Comparison of ENCODE assay signal across 13 cellular contexts in genomic region chr19:11331502-11331901, GRCh38. TPM values are rescaled to one million over a fixed set of nuclear protein-coding genes. Genes with fewer than 3 reads are reported as not detected.
DNase-seq lines count a peak whose midpoint lies in the region; ATAC-seq and TF ChIP-seq lines count a peak whose summit lies in the region.
"Had no signal": no experiment of that assay in that cellular context is flagged by ENCODE, and none has a peak within 500 bp of the region (broad histone marks: within the 10 kb centered on the region; RNA-seq: fewer than 3 reads in every experiment).

No MANE protein-coding gene starts in this region.

- peak overlapping the region; percentile 27 for H3K4me3 Mint-ChIP-seq in endothelial cell (ENCODE audit: unreplicated experiment)
- H3K4me3 Mint-ChIP-seq in T-cell = no peak overlapping the region
- H3K4me3 Mint-ChIP-seq: CD4-positive, alpha-beta T cell; GM23338; IgD-negative memory B cell had no signal

- CTCF ChIA-PET in T-cell (lab: Charles Lee) = no interaction called here

- H3K36me3 Mint-ChIP-seq in endothelial cell (ENCODE audit: low read depth, unreplicated experiment) = peaks cover 30% of the 10 kb centered on the region
- H3K36me3 Mint-ChIP-seq in T-cell = peaks cover 38% of the 10 kb centered on the region

- H3K27me3 Mint-ChIP-seq in endothelial cell (ENCODE audit: unreplicated experiment) (peaks cover 2% of the 10 kb centered on the region), T-cell (no peaks in the 10 kb centered on the region)
- H3K27me3 Mint-ChIP-seq: CD4-positive, alpha-beta T cell; IgD-negative memory B cell had no signal

- DNase-seq in HCEC 1CT = peak; percentile 9
- DNase-seq in NCI-H2029 treated with DMSO at 0.1 percent for 48 hours (lab: John Stamatoyannopoulos, UW) = peak; percentile 28
- no peak for DNase-seq in endothelial cell (ENCODE audit: low spot score)
- DNase-seq in T-cell = no peak
- DNase-seq in kidney tubule cell (ENCODE audit: low spot score) = no peak
- DNase-seq in MG63 = no peak
- DNase-seq: ACHN; BE2C; Caco-2; CD4-positive, alpha-beta T cell had no signal

- no peak for TF ChIP-seq CTCF in endothelial cell (IDR thresholded peaks at IDR 0.05; ENCODE audit: unreplicated experiment)

- H3K27ac Mint-ChIP-seq in endothelial cell (ENCODE audit: unreplicated experiment) (peak overlapping the region; percentile 31), T-cell (no peak overlapping the region)
- H3K27ac Mint-ChIP-seq: CD4-positive, alpha-beta T cell; GM23338; IgD-negative memory B cell had no signal

- no peaks in the 10 kb centered on the region for H3K9me3 ChIP-seq in MG63
- H3K9me3 ChIP-seq: BE2C, Caco-2 had no signal

- POLR2A ChIA-PET in T-cell (lab: Charles Lee) = no interaction called here

- peaks cover 4% of the 10 kb centered on the region; the same call in 1 of the 2 replicates for H3K36me3 ChIP-seq in MG63

- H3K9me3 Mint-ChIP-seq in endothelial cell (ENCODE audit: unreplicated experiment) (no peaks in the 10 kb centered on the region), T-cell (no peaks in the 10 kb centered on the region)
- H3K9me3 Mint-ChIP-seq: CD4-positive, alpha-beta T cell; GM23338; IgD-negative memory B cell had no signal

- no peak overlapping the region for H3K4me3 ChIP-seq in MG63
- H3K4me3 ChIP-seq: GM23338 had no signal

- ATAC-seq in T-cell (replicated peaks in 1 of 4) = no peak
- ATAC-seq: GM23338, HCT116 had no signal

- H3K4me1 Mint-ChIP-seq in endothelial cell (ENCODE audit: unreplicated experiment) (no peaks in the 10 kb centered on the region), T-cell (no peaks in the 10 kb centered on the region)
- H3K4me1 Mint-ChIP-seq: GM23338 had no signal

- H3K27me3 ChIP-seq in MG63 = no peaks in the 10 kb centered on the region; the same call in 1 of the 2 replicates
- H3K27me3 ChIP-seq: BE2C had no signal

RNA-seq across cellular contexts. Expression of gene RAB3D, which starts 8.0 kb away (rescaled TPM):
- 76.0 TPM for total RNA-seq in endothelial cell (ENCODE audit: unreplicated experiment)
- 1 to 10 TPM; 4.7 to 9.5 (median 8.8) TPM for total RNA-seq in T-cell
- total RNA-seq in MG63 (2014; rRNA removed; shearing (Covaris generic); ENCODE audit: low replicate concordance) = 2.3 and 3.1 TPM in 2 replicates

RNA-seq across cellular contexts. Expression of gene TMEM205, which starts 14.6 kb away (rescaled TPM):
- total RNA-seq in endothelial cell (ENCODE audit: unreplicated experiment) = 68.9 TPM
- 10 to 100 TPM; 15.6 to 32.9 (median 27.0) TPM for total RNA-seq in T-cell
- 139 and 195 TPM in 2 replicates for total RNA-seq in MG63 (2014; rRNA removed; shearing (Covaris generic); ENCODE audit: low replicate concordance)

RNA-seq across cellular contexts. Expression of gene CCDC159, which starts 14.8 kb away (rescaled TPM):
- 22.3 TPM for total RNA-seq in endothelial cell (ENCODE audit: unreplicated experiment)
- total RNA-seq in T-cell = 10 to 100 TPM; 59.7 to 81.8 (median 69.6) TPM
- total RNA-seq in MG63 (2014; rRNA removed; shearing (Covaris generic); ENCODE audit: low replicate concordance) = 5.4 and 9.0 TPM in 2 replicates

RNA-seq across cellular contexts. Expression of gene PLPPR2, which starts 23.7 kb away (rescaled TPM):
- total RNA-seq in endothelial cell (ENCODE audit: unreplicated experiment) (13.7 TPM), T-cell (10 to 100 TPM in 3 of 5 donors, 1 to 10 TPM in 2; 8.6 to 16.2 (median 10.7) TPM)
- 3.9 and 12.3 TPM in 2 replicates for total RNA-seq in MG63 (2014; rRNA removed; shearing (Covaris generic); ENCODE audit: low replicate concordance)

RNA-seq across cellular contexts. Expression of gene TSPAN16, which starts 35.5 kb away (rescaled TPM):
- not detected for total RNA-seq in endothelial cell (ENCODE audit: unreplicated experiment)
- not detected for total RNA-seq in T-cell
- 1.0 TPM in 1 of 2 replicates, not detected in the other for total RNA-seq in MG63 (2014; rRNA removed; shearing (Covaris generic); ENCODE audit: low replicate concordance)
- total RNA-seq: Caco-2; CD4-positive, alpha-beta T cell; GM23338 had no signal

Comparison
In these comparisons a context has a peak if more than half of its experiments do, and no peak if none do; other contexts are left out.
1. DNase-seq: peak in HCEC 1CT (single experiment) and NCI-H2029 treated with DMSO at 0.1 percent for 48 hours (single experiment); none in endothelial cell (single experiment), T-cell (0 of 34), kidney tubule cell (single experiment) and MG63 (single experiment).